ENCODE assay signal across 20 cellular contexts in genomic region chr2:42907835-42908234, GRCh38.
DNase-seq lines count a peak whose midpoint lies in the region; ATAC-seq and TF ChIP-seq lines count a peak whose summit lies in the region.
"Had no signal": no experiment of that assay in that cellular context is flagged by ENCODE, and none has a peak within 500 bp of the region (broad histone marks: within the 10 kb centered on the region; RNA-seq: fewer than 3 reads in every experiment).

No MANE protein-coding gene starts in this region.

- no peak overlapping the region for H2AK5ac ChIP-seq in trophoblast cell (ENCODE audit: low read length)

- no peak overlapping the region for H4K8ac ChIP-seq in trophoblast cell (ENCODE audit: low read depth, low read length)

- no peak overlapping the region for H4K91ac ChIP-seq in trophoblast cell (ENCODE audit: low read depth, low read length)

- no peak overlapping the region for H2BK5ac ChIP-seq in trophoblast cell (ENCODE audit: low read depth, low read length, poor library complexity)

- H3K4me3 ChIP-seq in Peyer's patch (no peak overlapping the region), gastroesophageal sphincter (no peak overlapping the region), trophoblast cell (ENCODE audit: low read depth, low read length) (no peak overlapping the region)

- DNase-seq in Peyer's patch (no peak), trophoblast cell (no peak), type B pancreatic cell (ENCODE audit: extremely low spot score, unreplicated experiment) (no peak)
- no peak for DNase-seq in activated CD4-positive, alpha-beta T cell treated with anti-CD3 and anti-CD28 coated beads, Interleukin-2, amount 50 U/mL, for 48 hours
- DNase-seq in activated CD8-positive, alpha-beta memory T cell treated with anti-CD3 and anti-CD28 coated beads, Interleukin-2, amount 50 U/mL, for 4 hours = no peak
- DNase-seq: activated CD4-positive, CD25-positive, alpha-beta regulatory T cell treated with anti-CD3 and anti-CD28 coated beads, Interleukin-2, amount 50 U/mL, for 72 hours; activated CD8-positive, alpha-beta memory T cell treated with anti-CD3 and anti-CD28 coated beads, Interleukin-2, amount 10 ng/mL, durations not matched to agents 7 days and 5 days; activated gamma-delta T cell treated with Interleukin-2 at 50 U/mL for 16 hours; anterior cingulate cortex; cortex of kidney; DMS53; HCEC 1CT; NCI-H2081; NCI-H524 treated with DMSO at 0.1 percent for 48 hours; SJCRH30; stimulated activated CD4-positive, alpha-beta T cell treated with anti-CD3 and anti-CD28 coated beads, Interleukin-15, amount 100 ng/mL, for 24 hours; stimulated activated naive CD8-positive, alpha-beta T cell treated with anti-CD3 and anti-CD28 coated beads, Interleukin-15, amount 100 ng/mL, for 72 hours had no signal

- TF ChIP-seq POLR2A in Peyer's patch (IDR thresholded peaks at IDR 0.05) (no peak), gastroesophageal sphincter (IDR thresholded peaks at IDR 0.05) (no peak)

- no peak overlapping the region for H3K23ac ChIP-seq in trophoblast cell (ENCODE audit: low read length)

- peak overlapping the region; percentile 79 for H3K27ac Mint-ChIP-seq in type B pancreatic cell
- H3K27ac Mint-ChIP-seq: activated CD8-positive, alpha-beta memory T cell treated with anti-CD3 and anti-CD28 coated beads, Interleukin-2, amount 10 ng/mL, durations not matched to agents 7 days and 5 days; stimulated activated naive CD8-positive, alpha-beta T cell treated with anti-CD3 and anti-CD28 coated beads, Interleukin-15, amount 100 ng/mL, for 72 hours had no signal

- no peaks in the 10 kb centered on the region for H3K27me3 Mint-ChIP-seq in type B pancreatic cell

- no peaks in the 10 kb centered on the region for H3K36me3 ChIP-seq in Peyer's patch
- H3K36me3 ChIP-seq in gastroesophageal sphincter = no peaks in the 10 kb centered on the region
- H3K36me3 ChIP-seq in trophoblast cell (ENCODE audit: control insufficient read depth in 1 of 2, insufficient read depth in 2 of 2, low read length in 2 of 2) = no peaks in the 10 kb centered on the region
- H3K36me3 ChIP-seq: SJCRH30 had no signal

- no peak for TF ChIP-seq EP300 in gastroesophageal sphincter (IDR thresholded peaks at IDR 0.05)

- peaks cover 0 to 26% (median 6%) of the 10 kb centered on the region in 4 donors for H3K4me1 ChIP-seq in Peyer's patch
- H3K4me1 ChIP-seq in gastroesophageal sphincter = peaks cover 14 to 81% (median 40%) of the 10 kb centered on the region in 3 donors
- H3K4me1 ChIP-seq in trophoblast cell (ENCODE audit: control insufficient read depth in 1 of 2, insufficient read depth in 2 of 2, low read length in 2 of 2) = peaks cover 24 to 28% of the 10 kb centered on the region in 2 experiments
- H3K4me1 ChIP-seq: parathyroid adenoma had no signal

- H3K27ac ChIP-seq in Peyer's patch (peak overlapping the region; percentile 52 to 80 (median 66)), gastroesophageal sphincter (peak overlapping the region; percentile 78 to 90 (median 86)), trophoblast cell (ENCODE audit: low read depth, low read length) (no peak overlapping the region)
- H3K27ac ChIP-seq: SJCRH30 had no signal

- no peak overlapping the region for H2BK12ac ChIP-seq in trophoblast cell (ENCODE audit: low read length)

- peaks cover 7% of the 10 kb centered on the region for H3K79me1 ChIP-seq in trophoblast cell (ENCODE audit: low read length)

- H3K4me1 Mint-ChIP-seq in type B pancreatic cell (ENCODE audit: unreplicated experiment) = peaks cover 46% of the 10 kb centered on the region
- H3K4me1 Mint-ChIP-seq: activated CD8-positive, alpha-beta memory T cell treated with anti-CD3 and anti-CD28 coated beads, Interleukin-2, amount 10 ng/mL, durations not matched to agents 7 days and 5 days; stimulated activated naive CD8-positive, alpha-beta T cell treated with anti-CD3 and anti-CD28 coated beads, Interleukin-15, amount 100 ng/mL, for 72 hours had no signal

- no peak overlapping the region for H3K9ac ChIP-seq in trophoblast cell (ENCODE audit: low read length)
- H3K9ac ChIP-seq: parathyroid adenoma had no signal

- H4K12ac ChIP-seq in trophoblast cell (ENCODE audit: low read depth, low read length) = no peak overlapping the region

- H3K4ac ChIP-seq in trophoblast cell (ENCODE audit: low read depth, low read length) = no peak overlapping the region

- H2BK120ac ChIP-seq in trophoblast cell (ENCODE audit: insufficient read depth, low read length, poor library complexity) = peak overlapping the region; percentile 61

- no peak overlapping the region for H3K14ac ChIP-seq in trophoblast cell (ENCODE audit: low read length)

- no peak overlapping the region for H2AFZ ChIP-seq in trophoblast cell (ENCODE audit: insufficient read depth, low read length, poor library complexity)
- H2AFZ ChIP-seq: parathyroid adenoma had no signal

- TF ChIP-seq CTCF in Peyer's patch (IDR thresholded peaks at IDR 0.05) = no peak
- no peak for TF ChIP-seq CTCF in gastroesophageal sphincter (IDR thresholded peaks at IDR 0.05)
- TF ChIP-seq CTCF in type B pancreatic cell (conservative IDR thresholded peaks at IDR 0.05) = no peak

- no peaks in the 10 kb centered on the region for H3K79me2 ChIP-seq in trophoblast cell (ENCODE audit: control insufficient read depth, insufficient read depth, low read length, poor library complexity)
- H3K79me2 ChIP-seq: parathyroid adenoma had no signal

- no peaks in the 10 kb centered on the region for H3K9me3 Mint-ChIP-seq in type B pancreatic cell
- H3K9me3 Mint-ChIP-seq: stimulated activated naive CD8-positive, alpha-beta T cell treated with anti-CD3 and anti-CD28 coated beads, Interleukin-15, amount 100 ng/mL, for 72 hours had no signal

- WGBS in gastroesophageal sphincter (ENCODE audit: low coverage in 1 of 2), 2 donors = 67 to 100% methylated on average over 1 of the region's 1 CpG
- WGBS in trophoblast cell (ENCODE audit: extremely low coverage, insufficient coverage, insufficient read length) = no CpG with 5 or more reads among the region's 1 CpG

- H3K4me2 ChIP-seq in trophoblast cell (ENCODE audit: low read length) = no peak overlapping the region

- no peak overlapping the region for H3K18ac ChIP-seq in trophoblast cell (ENCODE audit: low read length)

- no peak overlapping the region for H3K4me3 Mint-ChIP-seq in type B pancreatic cell
- H3K4me3 Mint-ChIP-seq: activated CD8-positive, alpha-beta memory T cell treated with anti-CD3 and anti-CD28 coated beads, Interleukin-2, amount 10 ng/mL, durations not matched to agents 7 days and 5 days; stimulated activated naive CD8-positive, alpha-beta T cell treated with anti-CD3 and anti-CD28 coated beads, Interleukin-15, amount 100 ng/mL, for 72 hours had no signal

- peaks cover 3% of the 10 kb centered on the region for H3K36me3 Mint-ChIP-seq in type B pancreatic cell
- H3K36me3 Mint-ChIP-seq: activated CD8-positive, alpha-beta memory T cell treated with anti-CD3 and anti-CD28 coated beads, Interleukin-2, amount 10 ng/mL, durations not matched to agents 7 days and 5 days had no signal

- ATAC-seq in gastroesophageal sphincter (no peak), GM18517 (IDR thresholded peaks at IDR 0.05; ENCODE audit: unreplicated experiment) (no peak)
- ATAC-seq: activated CD8-positive, alpha-beta memory T cell treated with anti-CD3 and anti-CD28 coated beads, Interleukin-2, amount 10 ng/mL, durations not matched to agents 7 days and 5 days; stimulated activated naive CD8-positive, alpha-beta T cell treated with anti-CD3 and anti-CD28 coated beads, Interleukin-15, amount 100 ng/mL, for 72 hours had no signal

- H3K9me3 ChIP-seq in Peyer's patch = no peaks in the 10 kb centered on the region
- no peaks in the 10 kb centered on the region for H3K9me3 ChIP-seq in gastroesophageal sphincter
- no peaks in the 10 kb centered on the region for H3K9me3 ChIP-seq in trophoblast cell (ENCODE audit: insufficient read depth, low read depth, low read length)
- H3K9me3 ChIP-seq: SJCRH30 had no signal

- H3K27me3 ChIP-seq in Peyer's patch (no peaks in the 10 kb centered on the region), gastroesophageal sphincter (no peaks in the 10 kb centered on the region), trophoblast cell (ENCODE audit: insufficient read depth, low read length) (no peaks in the 10 kb centered on the region)
